ENCODE assay signal across 1 cellular context in the genomic region with DNA sequence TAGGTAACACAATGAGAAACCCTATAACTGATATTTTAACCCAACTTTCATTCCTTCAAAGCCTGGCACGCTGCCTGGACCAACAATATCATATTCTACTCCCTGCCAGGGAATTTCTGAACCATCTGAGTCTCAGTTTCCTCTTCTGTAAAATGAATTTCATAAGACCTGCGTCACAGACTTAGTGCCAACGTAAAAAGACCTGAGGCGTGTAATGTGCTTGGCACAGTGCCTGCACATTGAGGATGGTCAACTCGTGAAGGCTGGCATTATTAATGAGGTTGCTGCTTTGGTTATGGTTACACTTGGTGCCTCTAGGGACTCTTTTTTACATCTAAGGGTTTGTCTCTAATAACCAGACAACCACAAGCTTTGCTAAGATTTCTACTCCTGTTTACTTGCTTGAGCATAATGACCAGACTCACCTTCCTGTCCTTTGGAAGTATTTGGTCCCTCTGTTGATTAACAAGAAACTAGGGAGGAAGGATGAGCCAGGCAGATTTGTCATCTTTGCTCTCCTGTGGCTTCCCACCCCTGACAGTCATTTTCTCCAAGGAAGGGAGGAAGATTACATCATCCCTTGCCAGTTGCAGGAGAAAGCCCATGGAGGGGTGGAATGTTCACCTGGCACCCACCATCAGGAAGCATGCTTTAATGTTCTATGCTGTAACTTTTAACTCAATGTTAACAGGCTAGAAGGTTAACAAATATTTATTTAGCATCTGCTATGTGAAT.
TF ChIP-seq lines count a peak whose summit lies in the region.

No MANE protein-coding gene starts in this region.

TF ChIP-seq in A549, 52 proteins besides CTCF, POLR2A, EP300 and RAD21 (continued from another document):
- TF ChIP-seq RARB (CRISPR knock-in tag; IDR thresholded peaks at IDR 0.05) (peak; percentile 89), MAFK (IDR thresholded peaks at IDR 0.05; ENCODE audit: partially characterized antibody) (peak; percentile 62), HOXA7 (CRISPR knock-in tag; IDR thresholded peaks at IDR 0.05) (peak; percentile 74), SMC3 (IDR thresholded peaks at IDR 0.05) (peak; percentile 43), MAX (IDR thresholded peaks at IDR 0.05) (peak; percentile 61), FOSL2 (IDR thresholded peaks at IDR 0.05) (peak; percentile 78), FOSL2 (CRISPR knock-in tag; IDR thresholded peaks at IDR 0.05) (peak; percentile 61), JUNB (IDR thresholded peaks at IDR 0.05) (peak; percentile 91), PBX3 (IDR thresholded peaks at IDR 0.05) (peak; percentile 40), GATA3 (IDR thresholded peaks at IDR 0.05; ENCODE audit: borderline replicate concordance) (peak; percentile 97), BHLHE40 (IDR thresholded peaks at IDR 0.05; ENCODE audit: low read depth, low read length) (no peak), EHF (CRISPR knock-in tag; IDR thresholded peaks at IDR 0.05) (0 out of 2 replicates have a peak, but pooled peaks have one; percentile 73), POLR2AphosphoS2 (conservative IDR thresholded peaks at IDR 0.05; ENCODE audit: low read length) (no peak), NFE2L2 (conservative IDR thresholded peaks at IDR 0.05; ENCODE audit: low read length) (0 out of 2 replicates have a peak, but pooled peaks have one; percentile 10), JUN (IDR thresholded peaks at IDR 0.05) (peak; percentile 89 to 93), CEBPB (IDR thresholded peaks at IDR 0.05) (peak; percentile 73 to 92), HOXB13 (CRISPR knock-in tag; IDR thresholded peaks at IDR 0.05; ENCODE audit: low read depth) (peak; percentile 34; the same call in 1 of the 2 replicates), CBX8 (IDR thresholded peaks at IDR 0.05) (no peak)
- TF ChIP-seq, protein P1, sequence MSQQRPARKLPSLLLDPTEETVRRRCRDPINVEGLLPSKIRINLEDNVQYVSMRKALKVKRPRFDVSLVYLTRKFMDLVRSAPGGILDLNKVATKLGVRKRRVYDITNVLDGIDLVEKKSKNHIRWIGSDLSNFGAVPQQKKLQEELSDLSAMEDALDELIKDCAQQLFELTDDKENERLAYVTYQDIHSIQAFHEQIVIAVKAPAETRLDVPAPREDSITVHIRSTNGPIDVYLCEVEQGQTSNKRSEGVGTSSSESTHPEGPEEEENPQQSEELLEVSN (IDR thresholded peaks at IDR 0.05; ENCODE audit: borderline replicate concordance, low read depth), result no peak
- TF ChIP-seq, protein P2, sequence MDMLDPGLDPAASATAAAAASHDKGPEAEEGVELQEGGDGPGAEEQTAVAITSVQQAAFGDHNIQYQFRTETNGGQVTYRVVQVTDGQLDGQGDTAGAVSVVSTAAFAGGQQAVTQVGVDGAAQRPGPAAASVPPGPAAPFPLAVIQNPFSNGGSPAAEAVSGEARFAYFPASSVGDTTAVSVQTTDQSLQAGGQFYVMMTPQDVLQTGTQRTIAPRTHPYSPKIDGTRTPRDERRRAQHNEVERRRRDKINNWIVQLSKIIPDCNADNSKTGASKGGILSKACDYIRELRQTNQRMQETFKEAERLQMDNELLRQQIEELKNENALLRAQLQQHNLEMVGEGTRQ (IDR thresholded peaks at IDR 0.05), result no peak
- TF ChIP-seq, protein P3, sequence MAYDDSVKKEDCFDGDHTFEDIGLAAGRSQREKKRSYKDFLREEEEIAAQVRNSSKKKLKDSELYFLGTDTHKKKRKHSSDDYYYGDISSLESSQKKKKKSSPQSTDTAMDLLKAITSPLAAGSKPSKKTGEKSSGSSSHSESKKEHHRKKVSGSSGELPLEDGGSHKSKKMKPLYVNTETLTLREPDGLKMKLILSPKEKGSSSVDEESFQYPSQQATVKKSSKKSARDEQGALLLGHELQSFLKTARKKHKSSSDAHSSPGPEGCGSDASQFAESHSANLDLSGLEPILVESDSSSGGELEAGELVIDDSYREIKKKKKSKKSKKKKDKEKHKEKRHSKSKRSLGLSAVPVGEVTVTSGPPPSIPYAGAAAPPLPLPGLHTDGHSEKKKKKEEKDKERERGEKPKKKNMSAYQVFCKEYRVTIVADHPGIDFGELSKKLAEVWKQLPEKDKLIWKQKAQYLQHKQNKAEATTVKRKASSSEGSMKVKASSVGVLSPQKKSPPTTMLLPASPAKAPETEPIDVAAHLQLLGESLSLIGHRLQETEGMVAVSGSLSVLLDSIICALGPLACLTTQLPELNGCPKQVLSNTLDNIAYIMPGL (CRISPR knock-in tag; IDR thresholded peaks at IDR 0.05; ENCODE audit: borderline replicate concordance), result no peak
- TF ChIP-seq, protein P4, sequence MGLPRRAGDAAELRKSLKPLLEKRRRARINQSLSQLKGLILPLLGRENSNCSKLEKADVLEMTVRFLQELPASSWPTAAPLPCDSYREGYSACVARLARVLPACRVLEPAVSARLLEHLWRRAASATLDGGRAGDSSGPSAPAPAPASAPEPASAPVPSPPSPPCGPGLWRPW (IDR thresholded peaks at IDR 0.05), result peak; percentile 53; the same call in 1 of the 2 replicates
TF ChIP-seq in A549: peak in this region for 19.
